Comparison of ENCODE assay signal across 28 cellular contexts in the genomic region with DNA sequence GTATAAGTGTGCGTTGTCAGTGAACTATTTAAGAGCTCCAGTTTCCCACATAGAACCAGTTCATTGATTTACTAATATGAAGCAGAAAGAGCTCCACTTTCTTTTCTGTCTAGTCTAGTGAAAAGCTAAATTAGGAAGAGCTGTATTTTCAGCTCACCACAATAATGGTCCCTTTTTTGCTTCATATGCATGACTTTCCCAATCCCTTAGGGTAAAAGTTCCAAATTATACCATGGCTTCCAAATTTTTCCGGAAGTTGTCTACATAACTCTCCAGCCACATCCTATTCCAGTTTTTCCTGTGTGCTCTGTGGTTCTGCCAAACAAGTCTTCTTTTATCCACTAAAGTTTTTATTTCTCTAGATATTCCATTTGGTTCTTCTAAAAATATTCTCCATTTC.
"Had no signal": no experiment of that assay in that cellular context is flagged by ENCODE, and none has a peak within 500 bp of the region (broad histone marks: within the 10 kb centered on the region; RNA-seq: fewer than 3 reads in every experiment).

No MANE protein-coding gene starts in this region.

- H3K27me3 ChIP-seq: brain microvascular endothelial cell, esophagus squamous epithelium, heart left ventricle had no signal

- H3K36me3 Mint-ChIP-seq: activated naive CD4-positive, alpha-beta T cell treated with anti-CD3 and anti-CD28 coated beads, Interleukin-2, amount 10 ng/mL, durations not matched to agents 7 days and 5 days; activated naive CD4-positive, alpha-beta T cell treated with anti-CD3 and anti-CD28 coated beads, Interleukin-2, amount 50 U/mL, for 72 hours; activated naive CD8-positive, alpha-beta T cell treated with anti-CD3 and anti-CD28 coated beads, Interleukin-2, amount 10 ng/mL, durations not matched to agents 7 days and 5 days had no signal

- H3K9me3 ChIP-seq: esophagus squamous epithelium had no signal

- H3K4me3 ChIP-seq: esophagus squamous epithelium, heart left ventricle had no signal

- H3K4me1 Mint-ChIP-seq: activated B cell treated with CpG ODN at 0.5 μM for 24 hours; activated naive CD4-positive, alpha-beta T cell treated with anti-CD3 and anti-CD28 coated beads, Interleukin-2, amount 10 ng/mL, durations not matched to agents 7 days and 5 days; activated naive CD8-positive, alpha-beta T cell treated with anti-CD3 and anti-CD28 coated beads, Interleukin-2, amount 10 ng/mL, durations not matched to agents 7 days and 5 days; central memory CD8-positive, alpha-beta T cell; T-helper 17 cell had no signal

- ATAC-seq: activated CD4-positive, CD25-positive, alpha-beta regulatory T cell treated with anti-CD3 and anti-CD28 coated beads, Interleukin-2, amount 50 U/mL, for 24 hours; activated CD8-positive, alpha-beta T cell treated with anti-CD3 and anti-CD28 coated beads for 36 hours; activated naive CD4-positive, alpha-beta T cell treated with anti-CD3 and anti-CD28 coated beads, Interleukin-2, amount 50 U/mL, for 72 hours; activated T-cell treated with anti-CD3 and anti-CD28 coated beads, Interleukin-2, amount 50 U/mL, for 72 hours; effector memory CD8-positive, alpha-beta T cell; T-helper 17 cell had no signal

- H3K27ac Mint-ChIP-seq: activated B cell treated with CpG ODN at 0.5 μM for 24 hours; activated CD8-positive, alpha-beta T cell treated with anti-CD3 and anti-CD28 coated beads for 36 hours; activated naive CD4-positive, alpha-beta T cell treated with anti-CD3 and anti-CD28 coated beads, Interleukin-2, amount 10 ng/mL, durations not matched to agents 7 days and 5 days; activated naive CD4-positive, alpha-beta T cell treated with anti-CD3 and anti-CD28 coated beads, Interleukin-2, amount 50 U/mL, for 72 hours; activated naive CD8-positive, alpha-beta T cell treated with anti-CD3 and anti-CD28 coated beads, Interleukin-2, amount 10 ng/mL, durations not matched to agents 7 days and 5 days; activated T-cell treated with anti-CD3 and anti-CD28 coated beads, Interleukin-2, amount 50 U/mL, for 72 hours; effector memory CD8-positive, alpha-beta T cell; T-helper 17 cell; T-helper 2 cell treated with Interferon-gamma antibody and Interleukin-4, amounts not matched to agents 5 μg/mL and 100 μg/mL, for 36 hours had no signal

- H3K27ac ChIP-seq: brain microvascular endothelial cell, epithelial cell of prostate, esophagus squamous epithelium, WERI-Rb-1 had no signal

- H3K4me3 Mint-ChIP-seq: activated B cell treated with CpG ODN at 0.5 μM for 24 hours; activated CD8-positive, alpha-beta T cell treated with anti-CD3 and anti-CD28 coated beads for 36 hours; activated naive CD4-positive, alpha-beta T cell treated with anti-CD3 and anti-CD28 coated beads, Interleukin-2, amount 10 ng/mL, durations not matched to agents 7 days and 5 days; activated naive CD8-positive, alpha-beta T cell treated with anti-CD3 and anti-CD28 coated beads, Interleukin-2, amount 10 ng/mL, durations not matched to agents 7 days and 5 days; activated T-cell treated with anti-CD3 and anti-CD28 coated beads, Interleukin-2, amount 50 U/mL, for 72 hours; central memory CD8-positive, alpha-beta T cell; effector memory CD8-positive, alpha-beta T cell; T-helper 17 cell; T-helper 2 cell treated with Interferon-gamma antibody and Interleukin-4, amounts not matched to agents 5 μg/mL and 100 μg/mL, for 36 hours had no signal

- H3K36me3 ChIP-seq: brain microvascular endothelial cell, esophagus squamous epithelium, heart left ventricle, WERI-Rb-1 had no signal

- DNase-seq: activated B cell treated with CpG ODN at 0.5 μM for 24 hours; activated CD4-positive, alpha-beta T cell treated with anti-CD3 and anti-CD28 coated beads for 48 hours; activated CD4-positive, alpha-beta T cell treated with anti-CD3 and anti-CD28 coated beads, Interleukin-2, amount 50 U/mL, for 1 hour; activated CD4-positive, alpha-beta T cell treated with anti-CD3 and anti-CD28 coated beads, Interleukin-2, amount 50 U/mL, for 48 hours; activated CD8-positive, alpha-beta memory T cell treated with anti-CD3 and anti-CD28 coated beads for 24 hours; activated CD8-positive, alpha-beta T cell treated with anti-CD3 and anti-CD28 coated beads for 36 hours; activated gamma-delta T cell; activated naive CD4-positive, alpha-beta T cell; activated naive CD4-positive, alpha-beta T cell treated with anti-CD3 and anti-CD28 coated beads, Interleukin-2, amount 10 ng/mL, durations not matched to agents 7 days and 5 days; activated naive CD8-positive, alpha-beta T cell treated with anti-CD3 and anti-CD28 coated beads, Interleukin-2, amount 10 ng/mL, durations not matched to agents 7 days and 5 days; activated T-cell treated with anti-CD3 and anti-CD28 coated beads, Interleukin-2, amount 50 U/mL, for 1 hour; activated T-cell treated with anti-CD3 and anti-CD28 coated beads, Interleukin-2, amount 50 U/mL, for 72 hours; brain microvascular endothelial cell; cortex of kidney; dermis blood vessel endothelial cell; effector CD4-positive, alpha-beta T cell; effector memory CD8-positive, alpha-beta T cell; esophagus squamous epithelium; heart left ventricle; T-helper 1 cell; T-helper 17 cell; T1000; WERI-Rb-1 had no signal

- H3K4me1 ChIP-seq: esophagus squamous epithelium, heart left ventricle had no signal

- H3K27me3 Mint-ChIP-seq: activated B cell treated with CpG ODN at 0.5 μM for 24 hours; activated CD8-positive, alpha-beta T cell treated with anti-CD3 and anti-CD28 coated beads for 36 hours; activated naive CD4-positive, alpha-beta T cell treated with anti-CD3 and anti-CD28 coated beads, Interleukin-2, amount 10 ng/mL, durations not matched to agents 7 days and 5 days; activated naive CD8-positive, alpha-beta T cell treated with anti-CD3 and anti-CD28 coated beads, Interleukin-2, amount 10 ng/mL, durations not matched to agents 7 days and 5 days; central memory CD8-positive, alpha-beta T cell; effector memory CD8-positive, alpha-beta T cell; T-helper 17 cell had no signal
